In genomic region chrX:9172451-9172850, GRCh38 we compare ENCODE assay signal across 22 cellular contexts.
"Had no signal": no experiment of that assay in that cellular context is flagged by ENCODE, and none has a peak within 500 bp of the region (broad histone marks: within the 10 kb centered on the region; RNA-seq: fewer than 3 reads in every experiment).

No MANE protein-coding gene starts in this region.

- H3K9ac ChIP-seq: SK-N-SH had no signal

- H3K9me2 ChIP-seq: SK-N-SH had no signal

- H3K9me3 ChIP-seq: MG63, Peyer's patch, SK-N-SH had no signal

- H3K4me1 ChIP-seq: Peyer's patch had no signal

- FAIRE-seq: HepG2 had no signal

- H3K4me2 ChIP-seq: PC-9, SK-N-SH had no signal

- H2AFZ ChIP-seq: PC-9 had no signal

- ATAC-seq: HepG2 had no signal

- H3K27ac ChIP-seq: PC-9, Peyer's patch had no signal

- H3K4me3 ChIP-seq: MG63, PC-9, Peyer's patch had no signal

- H3K36me3 ChIP-seq: MG63, Peyer's patch had no signal

- H3K27me3 ChIP-seq: MG63, Peyer's patch had no signal

- DNase-seq: Karpas-422, KG1, NCI-H1092, NCI-H1436, NCI-H187, NCI-H2029, NCI-H2081 treated with DMSO at 0.1 percent for 48 hours, NCI-H2171, NCI-H446, NCI-H510A, NCI-H524 treated with DMSO at 0.1 percent for 48 hours, NCI-H69, NCI-H774, PC-9, Peyer's patch, Right ventricle myocardium superior, RPMI8226, SIG-M5, SK-N-SH, T-helper 1 cell had no signal
